8 cellular contexts compared by ENCODE assay signal in the genomic region with DNA sequence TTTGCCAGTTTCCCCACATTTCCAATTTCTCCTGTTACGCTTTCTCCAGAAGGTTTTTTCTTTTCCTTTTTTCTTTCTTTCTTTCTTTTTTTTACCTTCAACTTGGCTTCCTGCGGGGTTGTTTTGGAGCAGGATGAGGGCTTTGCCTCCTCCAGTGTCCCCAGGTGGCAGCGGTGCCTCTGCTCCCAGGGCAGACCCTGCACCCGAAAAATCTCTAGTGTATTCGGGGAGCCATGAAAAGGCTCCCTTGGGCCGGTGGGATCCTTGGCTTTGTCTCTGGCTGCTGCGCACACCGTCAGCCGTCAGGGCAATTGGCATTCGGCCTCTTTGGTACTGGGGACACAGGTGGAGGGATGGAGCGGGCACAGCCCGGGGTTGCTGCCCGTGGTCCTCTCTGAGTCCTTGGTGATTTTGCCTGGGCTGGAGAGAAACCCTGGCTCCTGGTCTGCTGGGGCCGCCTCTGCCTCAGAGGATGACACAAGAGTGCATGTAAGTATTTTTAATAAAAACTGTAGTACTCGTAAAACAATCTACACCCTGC. TPM values are rescaled to one million over a fixed set of nuclear protein-coding genes. Genes with fewer than 3 reads are reported as not detected.
DNase-seq lines count a peak whose midpoint lies in the region; ATAC-seq and TF ChIP-seq lines count a peak whose summit lies in the region.

No MANE protein-coding gene starts in this region.

- peak overlapping the region; percentile 64 for H3K27ac Mint-ChIP-seq in central memory CD8-positive, alpha-beta T cell (ENCODE audit: low read depth)

- H3K36me3 ChIP-seq in muscle layer of duodenum (ENCODE audit: control insufficient read depth in 1 of 2, insufficient read depth in 2 of 2, low read length in 2 of 2): peaks cover 0 to 6% of the 10 kb centered on the region in 2 donors

- no peaks in the 10 kb centered on the region for H3K9me3 Mint-ChIP-seq in central memory CD8-positive, alpha-beta T cell

- intact Hi-C loops in left colon (cut with DNase I, micrococcal nuclease): no loop called here

- H3K4me1 Mint-ChIP-seq in central memory CD8-positive, alpha-beta T cell: peaks cover 12% of the 10 kb centered on the region

- no peak for DNase-seq in AG09309 (ENCODE audit: low read depth)
- no peak for DNase-seq in central memory CD8-positive, alpha-beta T cell (ENCODE audit: low spot score in 2 of 2)
- DNase-seq in left colon: no peak
- no peak for DNase-seq in stimulated activated naive CD4-positive, alpha-beta T cell treated with Interleukin-2 at 50 U/mL for 16 hours (lab: John Stamatoyannopoulos, UW)

- H3K27ac ChIP-seq in muscle layer of duodenum (ENCODE audit: low read length): no peak overlapping the region

- H3K4me3 ChIP-seq in AG09309 (ENCODE audit: control insufficient read depth, low read depth, low read length): peak overlapping the region; percentile 50
- peak overlapping the region; percentile 70 to 85 for H3K4me3 ChIP-seq in muscle layer of duodenum (ENCODE audit: low read depth in 1 of 2, low read length in 2 of 2)

- H3K4me1 ChIP-seq in muscle layer of duodenum (ENCODE audit: control insufficient read depth in 1 of 2, insufficient read depth in 2 of 2, low read length in 2 of 2): peaks cover 0 to 7% of the 10 kb centered on the region in 2 donors

- H3K36me3 Mint-ChIP-seq in central memory CD8-positive, alpha-beta T cell (ENCODE audit: insufficient read depth): peaks cover 6% of the 10 kb centered on the region

- H3K27me3 Mint-ChIP-seq in central memory CD8-positive, alpha-beta T cell: peaks cover 49% of the 10 kb centered on the region

- no peak for TF ChIP-seq CTCF in AG09309 (IDR thresholded peaks at IDR 0.05; ENCODE audit: control insufficient read depth, insufficient read depth, low read depth, low read length, missing control alignments)

- peak overlapping the region; percentile 89 for H3K4me3 Mint-ChIP-seq in central memory CD8-positive, alpha-beta T cell

- no peaks in the 10 kb centered on the region for H3K9me3 ChIP-seq in muscle layer of duodenum (ENCODE audit: control insufficient read depth in 1 of 2, low read length in 2 of 2)

- peak; percentile 12 for ATAC-seq in HG02642 (IDR thresholded peaks at IDR 0.05; ENCODE audit: poor library complexity, unreplicated experiment)
- peak; percentile 11 for ATAC-seq in central memory CD8-positive, alpha-beta T cell (replicated peaks; ENCODE audit: extremely low read depth, poor library complexity, severe bottlenecking)
- no peak for ATAC-seq in left colon
- ATAC-seq in GM19328 (IDR thresholded peaks at IDR 0.05; ENCODE audit: unreplicated experiment): no peak
- no peak for ATAC-seq in HG03175 (IDR thresholded peaks at IDR 0.05; ENCODE audit: unreplicated experiment)

- H3K27me3 ChIP-seq in muscle layer of duodenum (ENCODE audit: low read depth, low read length): no peaks in the 10 kb centered on the region

RNA-seq across cellular contexts. Expression of gene ITGB3, which starts 0.8 kb away (rescaled TPM):
- total RNA-seq in left colon: 10 to 100 TPM in 1 of 2 donors, 1 to 10 TPM in 1; 3.2 to 11.9 TPM

RNA-seq across cellular contexts. Expression of gene MYL4, which starts 45.3 kb away (rescaled TPM):
- total RNA-seq in left colon: not detected

Comparison
In these comparisons a context has a peak if more than half of its experiments do, and no peak if none do; other contexts are left out.
1. ATAC-seq: peak in HG02642 (single experiment) and central memory CD8-positive, alpha-beta T cell (single experiment); none in left colon (single experiment), GM19328 (single experiment) and HG03175 (single experiment).